14 cellular contexts compared by ENCODE assay signal in genomic region chr16:87448866-87449265, GRCh38. TPM values are rescaled to one million over a fixed set of nuclear protein-coding genes. Genes with fewer than 3 reads are reported as not detected.
A peak's percentile ranks its signal among the peaks of the same experiment; 100 is the strongest.
DNase-seq lines count a peak whose midpoint lies in the region; ATAC-seq and TF ChIP-seq lines count a peak whose summit lies in the region.
"Had no signal": no experiment of that assay in that cellular context is flagged by ENCODE, and none has a peak within 500 bp of the region (broad histone marks: within the 10 kb centered on the region; RNA-seq: fewer than 3 reads in every experiment).

No MANE protein-coding gene starts in this region.

- H3K9me3 ChIP-seq in AG04450 (ENCODE audit: control insufficient read depth, insufficient read depth, low read length), result peaks cover 5% of the 10 kb centered on the region
- H3K9me3 ChIP-seq in CD4-positive, CD25-positive, alpha-beta regulatory T cell (ENCODE audit: control insufficient read depth in 2 of 2, low read length in 2 of 2), result no peaks in the 10 kb centered on the region

- H3K36me3 Mint-ChIP-seq in CD4-positive, CD25-positive, alpha-beta regulatory T cell, result peaks cover 48% of the 10 kb centered on the region
- peaks cover 36% of the 10 kb centered on the region for H3K36me3 Mint-ChIP-seq in effector memory CD8-positive, alpha-beta T cell (ENCODE audit: insufficient read depth)

- peak overlapping the region; percentile 73 for H3K27ac ChIP-seq in AG04450 (ENCODE audit: low read depth, low read length)
- no peak overlapping the region for H3K27ac ChIP-seq in CD4-positive, CD25-positive, alpha-beta regulatory T cell (ENCODE audit: insufficient read depth, low read length, poor library complexity, severe bottlenecking)
- H3K27ac ChIP-seq: A549, BLaER1 had no signal

- peaks cover 3 to 35% (median 20%) of the 10 kb centered on the region in 4 donors for H3K4me1 Mint-ChIP-seq in CD4-positive, CD25-positive, alpha-beta regulatory T cell
- peaks cover 0 to 11% of the 10 kb centered on the region in 2 donors for H3K4me1 Mint-ChIP-seq in effector memory CD8-positive, alpha-beta T cell (ENCODE audit: low read depth in 2 of 2)

- H3K4me3 Mint-ChIP-seq in CD4-positive, CD25-positive, alpha-beta regulatory T cell, result no peak overlapping the region
- no peak overlapping the region for H3K4me3 Mint-ChIP-seq in effector memory CD8-positive, alpha-beta T cell

- no peak overlapping the region for H3K4me3 ChIP-seq in AG04450 (ENCODE audit: low read depth, low read length)
- no peak overlapping the region for H3K4me3 ChIP-seq in CD4-positive, CD25-positive, alpha-beta regulatory T cell (ENCODE audit: low read depth, low read length)
- H3K4me3 ChIP-seq: A549, BLaER1 had no signal

- no peaks in the 10 kb centered on the region for H3K27me3 Mint-ChIP-seq in CD4-positive, CD25-positive, alpha-beta regulatory T cell
- no peaks in the 10 kb centered on the region for H3K27me3 Mint-ChIP-seq in effector memory CD8-positive, alpha-beta T cell

- DNase-seq in AG04450 (ENCODE audit: low read depth, low spot score), result no peak
- no peak for DNase-seq in CD4-positive, CD25-positive, alpha-beta regulatory T cell
- DNase-seq in effector memory CD8-positive, alpha-beta T cell, result no peak
- peak; percentile 42 for DNase-seq in posterior vena cava (ENCODE audit: low spot score)
- DNase-seq: AML-193, Calu3, DMS 273 treated with DMSO at 0.1 percent for 48 hours, KBM-7 had no signal

- H3K9me3 Mint-ChIP-seq in CD4-positive, CD25-positive, alpha-beta regulatory T cell, result no peaks in the 10 kb centered on the region
- no peaks in the 10 kb centered on the region for H3K9me3 Mint-ChIP-seq in effector memory CD8-positive, alpha-beta T cell

- ATAC-seq in CD4-positive, CD25-positive, alpha-beta regulatory T cell (ENCODE audit: low read depth in 2 of 2), result no peak
- ATAC-seq in effector memory CD8-positive, alpha-beta T cell (replicated peaks), result no peak
- ATAC-seq in GM18861 (IDR thresholded peaks at IDR 0.05; ENCODE audit: unreplicated experiment) (no peak), HG03469 (IDR thresholded peaks at IDR 0.05; ENCODE audit: unreplicated experiment) (no peak), HG03025 (IDR thresholded peaks at IDR 0.05; ENCODE audit: low FRiP score, unreplicated experiment) (no peak)
- ATAC-seq: A549, HCT116 had no signal

- no peaks in the 10 kb centered on the region for H3K27me3 ChIP-seq in AG04450 (ENCODE audit: control insufficient read depth, insufficient read depth, low read length)
- no peaks in the 10 kb centered on the region for H3K27me3 ChIP-seq in CD4-positive, CD25-positive, alpha-beta regulatory T cell (ENCODE audit: control insufficient read depth, insufficient read depth, low read length)
- H3K27me3 ChIP-seq: BLaER1 had no signal

- H3K4me1 ChIP-seq in CD4-positive, CD25-positive, alpha-beta regulatory T cell (ENCODE audit: control insufficient read depth, insufficient read depth, low read length, poor library complexity, severe bottlenecking), result no peaks in the 10 kb centered on the region
- H3K4me1 ChIP-seq: A549, BLaER1 had no signal

- CTCF ChIA-PET in AG04450 (lab: Charles Lee), result no interaction called here

- H3K36me3 ChIP-seq in CD4-positive, CD25-positive, alpha-beta regulatory T cell (ENCODE audit: control insufficient read depth, insufficient read depth, low read length), result peaks cover 59% of the 10 kb centered on the region

- POLR2A ChIA-PET in AG04450 (lab: Yijun Ruan, JAX), result no interaction called here

- intact Hi-C loops in posterior vena cava (cut with DNase I), result no loop called here

- H3K27ac Mint-ChIP-seq in CD4-positive, CD25-positive, alpha-beta regulatory T cell, result peak overlapping the region in 2 of 3 donors; percentile 9 to 82
- peak overlapping the region; percentile 47 to 66 for H3K27ac Mint-ChIP-seq in effector memory CD8-positive, alpha-beta T cell

- no peak for TF ChIP-seq CTCF in AG04450 (IDR thresholded peaks at IDR 0.05; ENCODE audit: low read depth, low read length)

RNA-seq across cellular contexts. Expression of gene ZCCHC14, which starts 44.0 kb away (rescaled TPM):
- polyA plus RNA-seq in AG04450 (2011; rRNA removed), result 6.2 and 7.9 TPM in 2 replicates
- 13.4 and 15.4 TPM in 2 replicates for polyA minus RNA-seq in AG04450 (2011; rRNA and poly(A)+ RNA removed)
- 33.7 TPM for total RNA-seq in CD4-positive, CD25-positive, alpha-beta regulatory T cell
- polyA plus RNA-seq in CD4-positive, CD25-positive, alpha-beta regulatory T cell, result 1 to 10 TPM; 1.6 to 2.2 (median 1.8) TPM
- 10 to 100 TPM; 21.7 to 28.8 TPM for total RNA-seq in posterior vena cava

RNA-seq across cellular contexts. Expression of gene MAP1LC3B, which starts 56.7 kb away (rescaled TPM):
- 70.1 and 77.9 TPM in 2 replicates for polyA plus RNA-seq in AG04450 (2011; rRNA removed)
- 24.0 and 33.4 TPM in 2 replicates for polyA minus RNA-seq in AG04450 (2011; rRNA and poly(A)+ RNA removed)
- 83.2 TPM for total RNA-seq in CD4-positive, CD25-positive, alpha-beta regulatory T cell
- 100 to 1,000 TPM; 123 to 158 (median 140) TPM for polyA plus RNA-seq in CD4-positive, CD25-positive, alpha-beta regulatory T cell
- total RNA-seq in posterior vena cava, result 10 to 100 TPM; 51.2 to 52.2 TPM
